ENCODE assay signal across 16 cellular contexts in genomic region chr3:5038243-5038642, GRCh38. TPM values are rescaled to one million over a fixed set of nuclear protein-coding genes. Genes with fewer than 3 reads are reported as not detected.
DNase-seq lines count a peak whose midpoint lies in the region; ATAC-seq and TF ChIP-seq lines count a peak whose summit lies in the region.
"Had no signal": no experiment of that assay in that cellular context is flagged by ENCODE, and none has a peak within 500 bp of the region (broad histone marks: within the 10 kb centered on the region; RNA-seq: fewer than 3 reads in every experiment).

No MANE protein-coding gene starts in this region.

- no peak for TF ChIP-seq POLR2A in heart left ventricle (IDR thresholded peaks at IDR 0.05)

- ATAC-seq in activated T-cell treated with anti-CD3 and anti-CD28 coated beads, Interleukin-2, amount 50 U/mL, for 4 hours = peak; percentile 54 to 61
- ATAC-seq in effector memory CD8-positive, alpha-beta T cell (replicated peaks) = peak; percentile 60
- ATAC-seq in upper lobe of right lung (no peak), heart left ventricle (no peak)
- ATAC-seq: gastrocnemius medialis had no signal

- no peaks in the 10 kb centered on the region for H3K27me3 Mint-ChIP-seq in activated T-cell treated with anti-CD3 and anti-CD28 coated beads, Interleukin-2, amount 50 U/mL, for 4 hours (ENCODE audit: low read depth)
- no peaks in the 10 kb centered on the region for H3K27me3 Mint-ChIP-seq in T-helper 2 cell treated with Interferon-gamma antibody and Interleukin-4, amounts not matched to agents 5 μg/mL and 100 μg/mL, for 36 hours (ENCODE audit: low read depth)
- H3K27me3 Mint-ChIP-seq in effector memory CD8-positive, alpha-beta T cell = no peaks in the 10 kb centered on the region
- H3K27me3 Mint-ChIP-seq: activated naive CD4-positive, alpha-beta T cell treated with anti-CD3 and anti-CD28 coated beads, Interleukin-2, amount 50 U/mL, for 24 hours had no signal

- H3K27ac ChIP-seq in upper lobe of right lung = peak overlapping the region; percentile 32
- no peak overlapping the region for H3K27ac ChIP-seq in heart left ventricle
- H3K27ac ChIP-seq: gastrocnemius medialis, skin epidermis, suprapubic skin had no signal

- H3K36me3 ChIP-seq in upper lobe of right lung (no peaks in the 10 kb centered on the region), heart left ventricle (no peaks in the 10 kb centered on the region)
- H3K36me3 ChIP-seq: gastrocnemius medialis, suprapubic skin had no signal

- WGBS in heart left ventricle, 4 donors = 81 to 89% (median 84%) methylated on average over 2 of the region's 2 CpGs

- H3K4me1 ChIP-seq in upper lobe of right lung (peaks cover 4% of the 10 kb centered on the region), heart left ventricle (no peaks in the 10 kb centered on the region)
- H3K4me1 ChIP-seq: gastrocnemius medialis, suprapubic skin had no signal

- no peaks in the 10 kb centered on the region for H3K9me3 Mint-ChIP-seq in activated T-cell treated with anti-CD3 and anti-CD28 coated beads, Interleukin-2, amount 50 U/mL, for 4 hours
- H3K9me3 Mint-ChIP-seq in T-helper 2 cell treated with Interferon-gamma antibody and Interleukin-4, amounts not matched to agents 5 μg/mL and 100 μg/mL, for 36 hours = no peaks in the 10 kb centered on the region
- no peaks in the 10 kb centered on the region for H3K9me3 Mint-ChIP-seq in effector memory CD8-positive, alpha-beta T cell
- H3K9me3 Mint-ChIP-seq: activated naive CD4-positive, alpha-beta T cell treated with anti-CD3 and anti-CD28 coated beads, Interleukin-2, amount 50 U/mL, for 24 hours had no signal

- H3K9me3 ChIP-seq in upper lobe of right lung = no peaks in the 10 kb centered on the region
- H3K9me3 ChIP-seq in heart left ventricle = no peaks in the 10 kb centered on the region
- H3K9me3 ChIP-seq: gastrocnemius medialis, suprapubic skin had no signal

- peak overlapping the region; percentile 38 for H3K27ac Mint-ChIP-seq in T-helper 2 cell treated with Interferon-gamma antibody and Interleukin-4, amounts not matched to agents 5 μg/mL and 100 μg/mL, for 36 hours
- peak overlapping the region; percentile 77 to 78 for H3K27ac Mint-ChIP-seq in effector memory CD8-positive, alpha-beta T cell
- H3K27ac Mint-ChIP-seq: activated naive CD4-positive, alpha-beta T cell treated with anti-CD3 and anti-CD28 coated beads, Interleukin-2, amount 50 U/mL, for 24 hours had no signal

- H3K4me1 Mint-ChIP-seq in activated T-cell treated with anti-CD3 and anti-CD28 coated beads, Interleukin-2, amount 50 U/mL, for 4 hours (ENCODE audit: low read depth) = peaks cover 17% of the 10 kb centered on the region
- peaks cover 26% of the 10 kb centered on the region for H3K4me1 Mint-ChIP-seq in T-helper 2 cell treated with Interferon-gamma antibody and Interleukin-4, amounts not matched to agents 5 μg/mL and 100 μg/mL, for 36 hours (ENCODE audit: low read depth)
- H3K4me1 Mint-ChIP-seq in effector memory CD8-positive, alpha-beta T cell (ENCODE audit: low read depth in 2 of 2) = peaks cover 9 to 17% of the 10 kb centered on the region in 2 donors
- H3K4me1 Mint-ChIP-seq: activated naive CD4-positive, alpha-beta T cell treated with anti-CD3 and anti-CD28 coated beads, Interleukin-2, amount 50 U/mL, for 24 hours had no signal

- H3K4me3 ChIP-seq in upper lobe of right lung = no peak overlapping the region
- no peak overlapping the region for H3K4me3 ChIP-seq in heart left ventricle
- H3K4me3 ChIP-seq: gastrocnemius medialis, skin epidermis, suprapubic skin had no signal

- no peak overlapping the region for H3K4me3 Mint-ChIP-seq in activated T-cell treated with anti-CD3 and anti-CD28 coated beads, Interleukin-2, amount 50 U/mL, for 4 hours
- no peak overlapping the region for H3K4me3 Mint-ChIP-seq in T-helper 2 cell treated with Interferon-gamma antibody and Interleukin-4, amounts not matched to agents 5 μg/mL and 100 μg/mL, for 36 hours
- no peak overlapping the region for H3K4me3 Mint-ChIP-seq in effector memory CD8-positive, alpha-beta T cell
- H3K4me3 Mint-ChIP-seq: activated naive CD4-positive, alpha-beta T cell treated with anti-CD3 and anti-CD28 coated beads, Interleukin-2, amount 50 U/mL, for 24 hours had no signal

- DNase-seq in activated T-cell treated with anti-CD3 and anti-CD28 coated beads, Interleukin-2, amount 50 U/mL, for 4 hours = no peak
- no peak for DNase-seq in activated T-cell treated with anti-CD3 and anti-CD28 coated beads for 4 hours
- DNase-seq in T-helper 2 cell treated with Interferon-gamma antibody and Interleukin-4, amounts not matched to agents 5 μg/mL and 100 μg/mL, for 36 hours (ENCODE audit: low spot score) = peak; percentile 32
- no peak for DNase-seq in effector memory CD8-positive, alpha-beta T cell
- DNase-seq in upper lobe of right lung = no peak
- DNase-seq in COR-L47 (lab: John Stamatoyannopoulos, UW) = no peak
- no peak for DNase-seq in heart left ventricle
- DNase-seq in RPMI8226 = no peak
- DNase-seq: activated CD4-positive, alpha-beta T cell treated with anti-CD3 and anti-CD28 coated beads for 4 hours; central memory CD4-positive, alpha-beta T cell; gastrocnemius medialis; islet precursor cell; SW 1271 had no signal

- H3K27me3 ChIP-seq in upper lobe of right lung (no peaks in the 10 kb centered on the region), heart left ventricle (no peaks in the 10 kb centered on the region)
- H3K27me3 ChIP-seq: gastrocnemius medialis, suprapubic skin had no signal

- intact Hi-C loops in upper lobe of right lung (cut with DNase I) = no loop called here
- intact Hi-C loops in heart left ventricle (cut with DNase I) = no loop called here

- TF ChIP-seq CTCF in upper lobe of right lung (IDR thresholded peaks at IDR 0.05) = no peak
- TF ChIP-seq CTCF in heart left ventricle (IDR thresholded peaks at IDR 0.05) = no peak

- H3K36me3 Mint-ChIP-seq in activated T-cell treated with anti-CD3 and anti-CD28 coated beads, Interleukin-2, amount 50 U/mL, for 4 hours (ENCODE audit: insufficient read depth) = no peaks in the 10 kb centered on the region
- H3K36me3 Mint-ChIP-seq in T-helper 2 cell treated with Interferon-gamma antibody and Interleukin-4, amounts not matched to agents 5 μg/mL and 100 μg/mL, for 36 hours (ENCODE audit: low read depth) = no peaks in the 10 kb centered on the region
- no peaks in the 10 kb centered on the region for H3K36me3 Mint-ChIP-seq in effector memory CD8-positive, alpha-beta T cell (ENCODE audit: insufficient read depth)
- H3K36me3 Mint-ChIP-seq: activated naive CD4-positive, alpha-beta T cell treated with anti-CD3 and anti-CD28 coated beads, Interleukin-2, amount 50 U/mL, for 24 hours had no signal

RNA-seq across cellular contexts. Expression of gene BHLHE40, which starts 59.0 kb away (rescaled TPM):
- 10 to 100 TPM; 61.9 to 90.8 (median 86.6) TPM for total RNA-seq in activated T-cell treated with anti-CD3 and anti-CD28 coated beads, Interleukin-2, amount 50 U/mL, for 4 hours
- total RNA-seq in upper lobe of right lung (97.1 TPM), heart left ventricle (100 to 1,000 TPM in 1 of 9 donors, 10 to 100 TPM in 7, 1 to 10 TPM in 1; 8.5 to 109 (median 37.4) TPM)
- 10 to 100 TPM; 10.7 to 12.5 TPM for polyA plus RNA-seq in heart left ventricle

Comparison
In these comparisons a context has a peak if more than half of its experiments do, and no peak if none do; other contexts are left out.
1. ATAC-seq: peak in activated T-cell treated with anti-CD3 and anti-CD28 coated beads, Interleukin-2, amount 50 U/mL, for 4 hours (2 of 2) and effector memory CD8-positive, alpha-beta T cell (single experiment); none in upper lobe of right lung (single experiment) and heart left ventricle (0 of 4).